Comparison of ENCODE assay signal across 8 cellular contexts in the genomic region with DNA sequence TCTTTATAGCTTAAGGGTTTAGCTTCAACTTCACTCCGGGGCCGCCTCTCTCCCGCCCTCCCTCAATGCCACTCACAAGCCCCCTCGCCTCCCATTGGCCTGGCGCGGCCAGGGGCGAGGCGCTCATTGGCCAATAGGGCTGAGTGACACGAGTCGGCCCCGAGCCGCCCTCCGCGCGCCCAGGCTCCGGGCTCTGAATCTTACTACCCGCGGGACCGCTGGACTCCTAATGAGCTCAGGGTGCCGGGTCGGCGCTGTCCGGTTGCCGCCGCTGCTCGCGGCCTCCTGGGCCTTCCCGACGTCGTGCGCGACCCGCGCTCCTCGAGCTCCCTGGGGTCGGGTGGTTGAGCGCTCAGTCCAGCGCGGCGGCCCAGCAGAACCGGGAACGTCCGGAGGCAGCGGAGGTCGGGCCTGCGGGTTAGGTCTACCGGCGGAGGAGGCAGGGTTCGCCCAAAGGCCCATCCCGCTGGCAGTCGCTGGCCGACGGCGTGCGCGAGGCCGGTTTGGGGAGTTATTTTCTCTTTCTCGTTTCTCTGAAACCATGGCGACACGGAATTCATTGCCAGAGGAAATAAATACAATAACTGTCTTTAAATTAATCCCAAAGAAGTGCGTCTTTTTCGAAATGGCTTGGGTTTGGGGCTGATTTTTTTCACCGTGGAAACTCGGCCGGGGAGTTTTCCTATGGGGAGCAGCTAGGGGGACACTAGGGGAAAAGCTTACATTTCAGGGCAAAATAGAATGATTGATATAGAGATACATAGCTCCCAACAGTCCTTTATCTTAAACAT. TPM values are rescaled to one million over a fixed set of nuclear protein-coding genes. Genes with fewer than 3 reads are reported as not detected.
DNase-seq lines count a peak whose midpoint lies in the region; ATAC-seq and TF ChIP-seq lines count a peak whose summit lies in the region.

A gene with protein sequence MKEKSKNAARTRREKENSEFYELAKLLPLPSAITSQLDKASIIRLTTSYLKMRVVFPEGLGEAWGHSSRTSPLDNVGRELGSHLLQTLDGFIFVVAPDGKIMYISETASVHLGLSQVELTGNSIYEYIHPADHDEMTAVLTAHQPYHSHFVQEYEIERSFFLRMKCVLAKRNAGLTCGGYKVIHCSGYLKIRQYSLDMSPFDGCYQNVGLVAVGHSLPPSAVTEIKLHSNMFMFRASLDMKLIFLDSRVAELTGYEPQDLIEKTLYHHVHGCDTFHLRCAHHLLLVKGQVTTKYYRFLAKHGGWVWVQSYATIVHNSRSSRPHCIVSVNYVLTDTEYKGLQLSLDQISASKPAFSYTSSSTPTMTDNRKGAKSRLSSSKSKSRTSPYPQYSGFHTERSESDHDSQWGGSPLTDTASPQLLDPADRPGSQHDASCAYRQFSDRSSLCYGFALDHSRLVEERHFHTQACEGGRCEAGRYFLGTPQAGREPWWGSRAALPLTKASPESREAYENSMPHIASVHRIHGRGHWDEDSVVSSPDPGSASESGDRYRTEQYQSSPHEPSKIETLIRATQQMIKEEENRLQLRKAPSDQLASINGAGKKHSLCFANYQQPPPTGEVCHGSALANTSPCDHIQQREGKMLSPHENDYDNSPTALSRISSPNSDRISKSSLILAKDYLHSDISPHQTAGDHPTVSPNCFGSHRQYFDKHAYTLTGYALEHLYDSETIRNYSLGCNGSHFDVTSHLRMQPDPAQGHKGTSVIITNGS (minus strand): TSS at position 12 of the 791 bp plus-strand sequence. CDS start 1,453 bp downstream, outside the sequence.

- peak within 1 kb of the TSS; percentile 51 for H2AFZ ChIP-seq in ACC112 (ENCODE audit: low read length, unreplicated experiment)

- H3K9me3 ChIP-seq in right cardiac atrium (ENCODE audit: control insufficient read depth, low read length) (no peaks in the 10 kb centered on the region), skeletal muscle satellite cell (replicated peaks; ENCODE audit: low read length) (no peaks in the 10 kb centered on the region)

- in situ Hi-C loops in GM13977 (cut with MboI; ENCODE audit: low pct_unique_long_range_greater_than_20kb, low sequenced_read_pairs, unreplicated experiment) = loop anchor here (25.0 kb wide), 1 partner anchor 1628 kb away; a partner anchor contains a TSS

- H3K4me1 ChIP-seq in ACC112 (ENCODE audit: control insufficient read depth, insufficient read depth, low read length, unreplicated experiment) (no peaks in the 10 kb centered on the region), right cardiac atrium (ENCODE audit: control insufficient read depth, insufficient read depth, low read length) (peaks cover 3% of the 10 kb centered on the region), skeletal muscle satellite cell (ENCODE audit: control insufficient read depth, insufficient read depth, low read length) (peaks cover 5% of the 10 kb centered on the region)

- no peaks in the 10 kb centered on the region for H3K79me2 ChIP-seq in ACC112 (ENCODE audit: control insufficient read depth, insufficient read depth, low read length, unreplicated experiment)

- peak within 1 kb of the TSS; percentile 72 for H3K4me3 ChIP-seq in ACC112 (ENCODE audit: low read depth, low read length)
- peak within 1 kb of the TSS; percentile 33 for H3K4me3 ChIP-seq in right cardiac atrium (ENCODE audit: low read length)
- H3K4me3 ChIP-seq in skeletal muscle satellite cell (ENCODE audit: low read length) = peak within 1 kb of the TSS; percentile 80

- ATAC-seq in right cardiac atrium = peak; percentile 84 to 97

- peak within 1 kb of the TSS; percentile 93 for H3K4me2 ChIP-seq in skeletal muscle satellite cell (ENCODE audit: low read length)

- peak within 1 kb of the TSS; percentile 92 for H3K9ac ChIP-seq in skeletal muscle satellite cell (ENCODE audit: low read depth, low read length)

- no peak for TF ChIP-seq CTCF in GM13977 (IDR thresholded peaks at IDR 0.05; ENCODE audit: extremely low read depth, insufficient read depth, missing control alignments)

- H3K36me3 ChIP-seq in ACC112 (ENCODE audit: insufficient read depth, low read length) (no peaks in the 10 kb centered on the region), skeletal muscle satellite cell (ENCODE audit: insufficient read depth, low read length) (no peaks in the 10 kb centered on the region)

- H3K27me3 ChIP-seq in ACC112 (ENCODE audit: insufficient read depth, low read length) (peaks cover 98% of the 10 kb centered on the region), right cardiac atrium (ENCODE audit: control insufficient read depth, insufficient read depth) (peaks cover 10% of the 10 kb centered on the region), skeletal muscle satellite cell (ENCODE audit: control insufficient read depth, insufficient read depth, low read length) (no peaks in the 10 kb centered on the region)

- 4% methylated on average over 65 of the region's 65 CpGs for WGBS in right cardiac atrium

- H3K27ac ChIP-seq in ACC112 (ENCODE audit: low read depth, low read length) (no peak within 1 kb of the TSS), right cardiac atrium (ENCODE audit: low read length) (no peak within 1 kb of the TSS)

- intact Hi-C loops in right cardiac atrium (cut with DNase I) = no loop called here

- DNase-seq in GM13977 (ENCODE audit: low spot score) (peak; percentile 83), HS-5 (ENCODE audit: low read depth) (peak; percentile 74), right cardiac atrium (peak; percentile 52 to 81 (median 78)), hepatic stellate cell (ENCODE audit: low spot score) (no peak), NCI-H446 treated with DMSO at 0.1 percent for 48 hours (lab: John Stamatoyannopoulos, UW) (no peak)
- DNase-seq in activated T-cell treated with anti-CD3 and anti-CD28 coated beads, Interleukin-2, amount 50 U/mL, for 48 hours = peak; percentile 40 to 52

RNA-seq across cellular contexts. Expression of the gene that starts here (rescaled TPM):
- not detected for total RNA-seq in right cardiac atrium
- not detected for polyA plus RNA-seq in right cardiac atrium
- 0.25 and 2.6 TPM in 2 replicates for total RNA-seq in skeletal muscle satellite cell (2012; rRNA removed)

Comparison
In these comparisons a context has a peak if more than half of its experiments do, and no peak if none do; other contexts are left out.
1. Peak in DNase-seq, ATAC-seq and H3K4me3 ChIP-seq in right cardiac atrium; RNA of the gene not detected or under 1 TPM.
2. DNase-seq: peak in GM13977 (single experiment), HS-5 (single experiment) and activated T-cell treated with anti-CD3 and anti-CD28 coated beads, Interleukin-2, amount 50 U/mL, for 48 hours (2 of 2); none in hepatic stellate cell (single experiment) and NCI-H446 treated with DMSO at 0.1 percent for 48 hours (single experiment).
3. Peak in every context shown above with its lines, with median percentiles within 50 percentile points of each other: H3K4me3 ChIP-seq.